Comparison of ENCODE assay signal across 20 cellular contexts in genomic region chr7:25889765-25890164, GRCh38.
"Had no signal": no experiment of that assay in that cellular context is flagged by ENCODE, and none has a peak within 500 bp of the region (broad histone marks: within the 10 kb centered on the region; RNA-seq: fewer than 3 reads in every experiment).

No MANE protein-coding gene starts in this region.

- H3K4me3 Mint-ChIP-seq: activated naive CD8-positive, alpha-beta T cell; activated T-cell treated with anti-CD3 and anti-CD28 coated beads, Interleukin-2, amount 50 U/mL, for 24 hours; activated T-helper 17 cell treated with anti-CD3 and anti-CD28 coated beads, Interleukin-2, amount 50 U/mL, for 72 hours; natural killer cell treated with Interleukin-12 subunit alpha and Interleukin-12 subunit beta and Interleukin-15 and Interleukin-18, amount 100 ng/mL, for 72 hours had no signal

- H3K9me3 Mint-ChIP-seq: activated T-cell treated with anti-CD3 and anti-CD28 coated beads, Interleukin-2, amount 50 U/mL, for 24 hours; activated T-helper 17 cell treated with anti-CD3 and anti-CD28 coated beads, Interleukin-2, amount 50 U/mL, for 72 hours; natural killer cell treated with Interleukin-12 subunit alpha and Interleukin-12 subunit beta and Interleukin-15 and Interleukin-18, amount 100 ng/mL, for 72 hours had no signal

- H3K9me3 ChIP-seq: adrenal gland, ascending aorta, esophagus squamous epithelium, gastrocnemius medialis, upper lobe of left lung had no signal

- DNase-seq: activated T-cell treated with anti-CD3 and anti-CD28 coated beads, Interleukin-2, amount 50 U/mL, for 24 hours; adrenal gland; brain microvascular endothelial cell; central memory CD4-positive, alpha-beta T cell; dorsolateral prefrontal cortex; esophagus squamous epithelium; gastrocnemius medialis; hippocampal formation; kidney glomerular epithelial cell; midbrain; retina; stimulated activated CD4-positive, alpha-beta T cell treated with anti-CD3 and anti-CD28 coated beads, Interleukin-4, amount 100 ng/mL, for 4 hours; stimulated activated naive CD8-positive, alpha-beta T cell treated with anti-CD3 and anti-CD28 coated beads, Interleukin-15, Interleukin-2, amounts not matched to agents 100 U/mL and 50 U/mL, for 24 hours; T-helper 2 cell; upper lobe of left lung had no signal

- H3K4me1 ChIP-seq: ascending aorta had no signal

- H3K27me3 ChIP-seq: adrenal gland, ascending aorta, brain microvascular endothelial cell, gastrocnemius medialis, upper lobe of left lung had no signal

- H3K4me3 ChIP-seq: adrenal gland, ascending aorta, dorsolateral prefrontal cortex, esophagus squamous epithelium, gastrocnemius medialis, upper lobe of left lung had no signal

- H3K36me3 ChIP-seq: adrenal gland, ascending aorta, brain microvascular endothelial cell, esophagus squamous epithelium, gastrocnemius medialis, upper lobe of left lung had no signal

- ATAC-seq: activated T-helper 17 cell treated with anti-CD3 and anti-CD28 coated beads, Interleukin-2, amount 50 U/mL, for 72 hours; gastrocnemius medialis; natural killer cell treated with Interleukin-12 subunit alpha and Interleukin-12 subunit beta and Interleukin-15 and Interleukin-18, amount 100 ng/mL, for 72 hours; stimulated activated naive CD8-positive, alpha-beta T cell treated with anti-CD3 and anti-CD28 coated beads, Interleukin-15, Interleukin-2, amounts not matched to agents 100 U/mL and 50 U/mL, for 24 hours had no signal

- H3K27ac Mint-ChIP-seq: activated naive CD8-positive, alpha-beta T cell; activated T-cell treated with anti-CD3 and anti-CD28 coated beads, Interleukin-2, amount 50 U/mL, for 24 hours; activated T-helper 17 cell treated with anti-CD3 and anti-CD28 coated beads, Interleukin-2, amount 50 U/mL, for 72 hours; natural killer cell treated with Interleukin-12 subunit alpha and Interleukin-12 subunit beta and Interleukin-15 and Interleukin-18, amount 100 ng/mL, for 72 hours; progenitor cell of endocrine pancreas had no signal

- H3K36me3 Mint-ChIP-seq: activated naive CD8-positive, alpha-beta T cell; natural killer cell treated with Interleukin-12 subunit alpha and Interleukin-12 subunit beta and Interleukin-15 and Interleukin-18, amount 100 ng/mL, for 72 hours had no signal

- H3K27ac ChIP-seq: adrenal gland, ascending aorta, brain microvascular endothelial cell, dorsolateral prefrontal cortex, esophagus squamous epithelium, gastrocnemius medialis, upper lobe of left lung had no signal
